In the genomic region with DNA sequence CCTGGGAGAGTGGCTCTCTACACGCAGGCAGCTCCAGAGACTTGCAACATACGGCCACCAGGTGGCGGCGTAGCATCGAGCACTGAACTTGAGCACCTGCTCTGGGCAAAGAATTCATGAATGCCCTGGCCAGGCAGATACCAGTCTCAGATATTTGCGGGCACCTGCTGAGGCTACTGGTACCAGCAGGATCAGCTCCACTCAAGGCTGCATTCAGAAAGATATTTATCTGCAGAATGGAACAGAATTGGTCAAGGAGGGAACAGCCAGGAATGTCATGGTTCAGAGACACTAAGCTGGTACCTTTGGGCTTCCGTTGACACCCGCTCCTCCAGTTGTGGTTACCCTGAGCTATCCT, we compare ENCODE assay signal across 8 cellular contexts. TPM values are rescaled to one million over a fixed set of nuclear protein-coding genes. Genes with fewer than 3 reads are reported as not detected.
A peak's percentile ranks its signal among the peaks of the same experiment; 100 is the strongest.
DNase-seq lines count a peak whose midpoint lies in the region; ATAC-seq, FAIRE-seq and TF ChIP-seq lines count a peak whose summit lies in the region.

No MANE protein-coding gene starts in this region.

- H3K36me3 ChIP-seq in mammary epithelial cell (ENCODE audit: insufficient read depth, low read length) (no peaks in the 10 kb centered on the region), kidney (ENCODE audit: control insufficient read depth in 1 of 2, insufficient read depth in 2 of 2, low read length in 2 of 2) (no peaks in the 10 kb centered on the region)

- DNase-seq in GM12865 (ENCODE audit: low read depth), result peak; percentile 88
- peak; percentile 90 for DNase-seq in NCI-H2196 treated with DMSO at 0.1 percent for 48 hours (lab: John Stamatoyannopoulos, UW; ENCODE audit: unreplicated experiment)
- DNase-seq in activated CD4-positive, CD25-positive, alpha-beta regulatory T cell (lab: John Stamatoyannopoulos, UW), result peak; percentile 59 to 70 (median 65)
- peak; percentile 72 for DNase-seq in mammary epithelial cell
- peak; percentile 90 for DNase-seq in kidney
- DNase-seq in stimulated activated CD4-positive, alpha-beta T cell treated with anti-CD3 and anti-CD28 coated beads, Interleukin-1b, Interleukin-23, amount 100 ng/mL, for 48 hours, result peak; percentile 81

- dilution Hi-C loops in mammary epithelial cell (cut with HindIII; ENCODE audit: low sequenced_read_pairs), result no loop called here

- H3K79me2 ChIP-seq in mammary epithelial cell (ENCODE audit: insufficient read depth, low read length), result no peaks in the 10 kb centered on the region

- no peaks in the 10 kb centered on the region for H4K20me1 ChIP-seq in mammary epithelial cell (ENCODE audit: insufficient read depth, low read length)

- H3K4me1 ChIP-seq in mammary epithelial cell (ENCODE audit: insufficient read depth, low read length) (peaks cover 23% of the 10 kb centered on the region), kidney (ENCODE audit: control insufficient read depth in 1 of 2, insufficient read depth in 1 of 2, low read depth in 1 of 2, low read length in 2 of 2) (no peaks in the 10 kb centered on the region)

- H3K27me3 ChIP-seq in mammary epithelial cell (ENCODE audit: insufficient read depth, low read length), result peaks cover 4% of the 10 kb centered on the region

- no peak overlapping the region for H3K9ac ChIP-seq in mammary epithelial cell (ENCODE audit: insufficient read depth, low read length)
- no peak overlapping the region for H3K9ac ChIP-seq in kidney (ENCODE audit: low read length in 2 of 2)

- peak; percentile 70 for ATAC-seq in HG03025 (IDR thresholded peaks at IDR 0.05; ENCODE audit: low FRiP score, unreplicated experiment)
- no peak for ATAC-seq in GM18907 (IDR thresholded peaks at IDR 0.05; ENCODE audit: unreplicated experiment)

- CTCF ChIA-PET in mammary epithelial cell (lab: Charles Lee; ENCODE audit: low non-redundant PET), result interaction anchor here (0.6 to 1.8 kb wide), 3 partner anchors 20 to 68 kb away, joined by 3 to 24 read pairs (median 4); no protein-coding TSS in a partner anchor

- H3K4me3 ChIP-seq in GM12865 (ENCODE audit: low read depth, low read length) (no peak overlapping the region), mammary epithelial cell (replicated peaks in 1 of 3; ENCODE audit: insufficient read depth in 1 of 3, low read depth in 2 of 3, low read length in 3 of 3) (peak overlapping the region in 1 of 3 experiments; percentile 24), kidney (ENCODE audit: low read length in 2 of 2) (no peak overlapping the region)

- no TSS peak for BruUV-seq in mammary epithelial cell (replicated peaks; lab: Mats Ljungman, UMichigan)

- in situ Hi-C loops in mammary epithelial cell (cut with MboI; ENCODE audit: low sequenced_read_pairs in 2 of 2), result loop anchor here (10.0 to 25.0 kb wide), 2 partner anchors 64 to 331 kb away; a partner anchor contains a TSS

- peak; percentile 94 for TF ChIP-seq CTCF in GM12865 (IDR thresholded peaks at IDR 0.05; ENCODE audit: insufficient read depth, low read depth, low read length, missing control alignments)
- peak; percentile 95 to 97 for TF ChIP-seq CTCF in mammary epithelial cell (conservative IDR thresholded peaks at IDR 0.05 in 1 of 2, IDR thresholded peaks at IDR 0.05 in 1 of 2; ENCODE audit: extremely low read depth in 1 of 2, insufficient read depth in 1 of 2, low read depth in 1 of 2, low read length in 2 of 2)
- TF ChIP-seq CTCF in kidney (IDR thresholded peaks at IDR 0.05; ENCODE audit: borderline replicate concordance, extremely low read depth, insufficient read depth), result peak; percentile 97

- FAIRE-seq in kidney (lab: Jason Lieb, UNC), result no peak

- intact Hi-C loops in mammary epithelial cell (cut with micrococcal nuclease), result loop anchor here (1.0 to 10.0 kb wide), 7 partner anchors 56 to 356 kb away; no protein-coding TSS in a partner anchor
- intact Hi-C loops in kidney (cut with DNase I), result loop anchor here (5.0 to 10.0 kb wide), 2 partner anchors 66 to 344 kb away; no protein-coding TSS in a partner anchor

- H3K27ac ChIP-seq in mammary epithelial cell (ENCODE audit: insufficient read depth, low read depth, low read length) (no peak overlapping the region), kidney (ENCODE audit: low read depth in 2 of 2, low read length in 2 of 2) (no peak overlapping the region)

- peak overlapping the region; percentile 81 for H3K4me2 ChIP-seq in mammary epithelial cell (ENCODE audit: insufficient read depth, low read depth, low read length)

- H3K9me3 ChIP-seq in mammary epithelial cell (replicated peaks; ENCODE audit: insufficient read depth, low read length) (no peaks in the 10 kb centered on the region), kidney (ENCODE audit: control insufficient read depth in 1 of 2, low read length in 2 of 2) (no peaks in the 10 kb centered on the region)

- WGBS in mammary epithelial cell (ENCODE audit: low coverage, missing lambda C conversion rate), result 8% methylated on average over 8 of the region's 8 CpGs

- peak overlapping the region; percentile 85 for H2AFZ ChIP-seq in mammary epithelial cell (ENCODE audit: low read depth, low read length)

RNA-seq across cellular contexts. Expression of a gene that starts 10.8 kb away (rescaled TPM):
- total RNA-seq in mammary epithelial cell (10 to 100 TPM; 14.7 to 58.0 TPM), kidney (18.9 TPM)
- polyA plus RNA-seq in mammary epithelial cell (43.1 TPM), kidney (ENCODE audit: insufficient read depth, low read depth, low replicate concordance) (15.9 TPM)
- polyA minus RNA-seq in mammary epithelial cell, result 31.8 TPM

RNA-seq across cellular contexts. Expression of a gene that starts 24.6 kb away (rescaled TPM):
- total RNA-seq in mammary epithelial cell, result not detected
- polyA plus RNA-seq in mammary epithelial cell, result 0.01 TPM
- polyA minus RNA-seq in mammary epithelial cell, result not detected
- 0.16 TPM for total RNA-seq in kidney
- not detected for polyA plus RNA-seq in kidney (ENCODE audit: insufficient read depth, low read depth, low replicate concordance)

RNA-seq across cellular contexts. Expression of a gene that starts 36.2 kb away (rescaled TPM):
- not detected for total RNA-seq in mammary epithelial cell
- not detected for polyA plus RNA-seq in mammary epithelial cell
- not detected for polyA minus RNA-seq in mammary epithelial cell
- total RNA-seq in kidney, result not detected
- not detected for polyA plus RNA-seq in kidney (ENCODE audit: insufficient read depth, low read depth, low replicate concordance)

RNA-seq across cellular contexts. Expression of a gene that starts 46.0 kb away (rescaled TPM):
- total RNA-seq in mammary epithelial cell, result not detected
- not detected for polyA plus RNA-seq in mammary epithelial cell
- polyA minus RNA-seq in mammary epithelial cell, result 2.9 TPM
- not detected for total RNA-seq in kidney
- polyA plus RNA-seq in kidney (ENCODE audit: insufficient read depth, low read depth, low replicate concordance), result 1.1 TPM
